6 cellular contexts compared by ENCODE assay signal in the genomic region with DNA sequence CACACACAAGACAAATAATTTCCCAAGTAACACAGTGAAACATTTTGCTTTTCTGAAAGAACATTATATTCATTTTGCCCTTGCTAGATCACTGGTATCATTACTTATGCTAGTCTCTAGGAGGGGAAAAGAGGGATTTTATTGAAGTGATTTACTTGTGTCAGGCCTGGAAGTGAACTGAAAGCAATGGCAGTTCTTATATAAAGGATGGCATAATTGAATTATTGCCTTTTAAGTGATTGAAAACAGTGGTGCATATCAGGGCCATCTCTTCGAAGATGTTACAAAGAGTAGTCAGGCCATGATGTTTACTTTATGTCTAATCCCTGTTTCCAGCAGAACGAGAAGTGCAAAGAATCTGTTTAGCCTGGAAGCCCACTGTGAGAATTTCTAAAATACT. TPM values are rescaled to one million over a fixed set of nuclear protein-coding genes. Genes with fewer than 3 reads are reported as not detected.
A peak's percentile ranks its signal among the peaks of the same experiment; 100 is the strongest.
DNase-seq lines count a peak whose midpoint lies in the region; ATAC-seq, FAIRE-seq and TF ChIP-seq lines count a peak whose summit lies in the region.
"Not testable (repeated sequence)": the region's sequence is repeated elsewhere in the genome, so short reads cannot be mapped to it uniquely, and the experiment has no call there.
"Had no signal": no experiment of that assay in that cellular context is flagged by ENCODE, and none has a peak within 500 bp of the region (broad histone marks: within the 10 kb centered on the region; RNA-seq: fewer than 3 reads in every experiment).

No MANE protein-coding gene starts in this region.

- H3K4me3 ChIP-seq in A549, result not testable (repeated sequence)

- TF ChIP-seq POLR2A in A549 (IDR thresholded peaks at IDR 0.05; ENCODE audit: low read length); GM12892 (IDR thresholded peaks at IDR 0.05; ENCODE audit: low read depth, low read length): not testable (repeated sequence)

- TF ChIP-seq EP300 in A549 (IDR thresholded peaks at IDR 0.05), result not testable (repeated sequence)

- CTCF ChIA-PET in A549 (lab: Yijun Ruan, JAX), result not testable (repeated sequence)

- not testable (repeated sequence) for TF ChIP-seq RAD21 in A549 (conservative IDR thresholded peaks at IDR 0.05 in 1 of 2, IDR thresholded peaks at IDR 0.05 in 1 of 2)

- not testable (repeated sequence) for H3K27ac ChIP-seq in A549

- not testable (repeated sequence) for H3K4me1 ChIP-seq in A549

- FAIRE-seq in A549 (lab: Jason Lieb, UNC) (peak; percentile 76), GM12892 (lab: Jason Lieb, UNC) (peak; percentile 33)

- TF ChIP-seq CTCF in A549 (IDR thresholded peaks at IDR 0.05), result not testable (repeated sequence)

- DNase-seq in A549 (ENCODE audit: low read depth in 1 of 2, low spot score in 1 of 2); GM12892 (ENCODE audit: insufficient read length): not testable (repeated sequence)
- DNase-seq in NCI-H2227 (lab: John Stamatoyannopoulos, UW; ENCODE audit: unreplicated experiment), result peak; percentile 1
- peak; percentile 45 for DNase-seq in NCI-H82 (lab: John Stamatoyannopoulos, UW)

- WGBS in A549 (ENCODE audit: missing lambda C conversion rate), result 29% methylated on average over 2 of the region's 2 CpGs

- H3K4me2 ChIP-seq in A549, result not testable (repeated sequence)

- POLR2A ChIA-PET in A549 (lab: Yijun Ruan, JAX), result not testable (repeated sequence)

- H3K9me3 ChIP-seq in A549, result not testable (repeated sequence)

- ATAC-seq in A549, SK-N-SH treated with all-trans-retinoic acid at 6 μM for 48 hours: not testable (repeated sequence)

TF ChIP-seq in SK-N-SH treated with all-trans-retinoic acid at 6 μM for 48 hours, 23 proteins besides CTCF, POLR2A, EP300 and RAD21:
- TF ChIP-seq ISL1 (CRISPR knock-in tag; IDR thresholded peaks at IDR 0.05), result peak; percentile 53

RNA-seq across cellular contexts. Expression of a gene that starts 30.7 kb away (rescaled TPM):
- polyA plus RNA-seq in A549 (2011; rRNA removed) (3.5 and 5.8 TPM in 2 replicates), A549 (2017; fragmentation: RNase III; extraction: RNeasy Plus Mini Kit Qiagen cat#74134 plus additional on column Dnase treatment) (3.7 to 3.9 TPM (median 3.9 TPM) in 3 replicates)
- 0.79 and 1.0 TPM in 2 replicates for polyA plus RNA-seq in A549 (2012; cell fraction: cytosol; rRNA removed)
- 3.7 and 5.3 TPM in 2 replicates for polyA plus RNA-seq in A549 (2012; cell fraction: nucleus; rRNA removed)
- polyA minus RNA-seq in A549 (2011; rRNA and poly(A)+ RNA removed), result 1.3 and 1.9 TPM in 2 replicates
- polyA plus RNA-seq in GM12892 (2012; ENCODE audit: missing spikeins), result 1.4 TPM
- polyA plus RNA-seq: CD14-positive monocyte had no signal
